1 cellular context compared by ENCODE assay signal in the genomic region with DNA sequence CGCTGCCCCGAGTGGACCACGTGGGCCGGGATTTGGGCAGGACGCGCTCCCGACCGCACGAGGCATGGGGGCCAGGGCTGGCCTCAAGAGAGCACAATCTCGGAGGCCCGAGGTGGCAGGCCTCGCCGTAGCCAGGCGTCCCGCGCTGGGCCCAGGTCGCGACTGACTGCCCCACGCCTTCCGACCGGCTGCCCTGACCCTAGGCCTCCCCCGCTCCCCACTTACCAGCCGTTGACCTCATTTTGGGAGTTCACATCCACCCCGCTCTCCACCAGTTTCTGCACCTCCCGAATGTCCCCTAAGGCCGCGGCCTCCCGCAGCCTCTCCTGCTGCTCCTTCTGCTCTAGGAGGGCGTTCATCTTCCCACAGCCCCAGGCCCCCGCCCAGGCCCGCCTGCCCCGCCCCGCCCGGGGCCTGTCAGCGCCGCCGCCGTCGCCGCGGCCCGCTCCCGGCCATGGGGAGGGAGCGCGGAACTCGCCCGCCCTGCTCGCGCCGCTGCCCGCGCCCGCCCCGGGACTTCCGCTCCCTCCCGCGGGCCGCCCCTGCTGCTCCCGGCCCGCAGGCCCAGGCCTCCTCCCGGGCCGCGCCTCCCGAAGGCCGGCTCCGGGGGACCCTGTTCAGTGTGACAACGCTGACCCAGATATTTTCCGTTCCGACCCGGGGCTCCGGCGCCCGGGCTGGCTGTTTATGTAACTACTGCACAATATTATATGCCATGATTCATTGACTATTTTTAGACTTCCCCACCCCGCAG.
TF ChIP-seq lines count a peak whose summit lies in the region.

A gene with protein sequence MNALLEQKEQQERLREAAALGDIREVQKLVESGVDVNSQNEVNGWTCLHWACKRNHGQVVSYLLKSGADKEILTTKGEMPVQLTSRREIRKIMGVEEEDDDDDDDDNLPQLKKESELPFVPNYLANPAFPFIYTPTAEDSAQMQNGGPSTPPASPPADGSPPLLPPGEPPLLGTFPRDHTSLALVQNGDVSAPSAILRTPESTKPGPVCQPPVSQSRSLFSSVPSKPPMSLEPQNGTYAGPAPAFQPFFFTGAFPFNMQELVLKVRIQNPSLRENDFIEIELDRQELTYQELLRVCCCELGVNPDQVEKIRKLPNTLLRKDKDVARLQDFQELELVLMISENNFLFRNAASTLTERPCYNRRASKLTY (minus strand): TSS at position 619 of the 754 bp plus-strand sequence. CDS start 260 bp downstream, at position 359.

TF ChIP-seq in HepG2, 621 proteins besides CTCF, POLR2A, EP300 and RAD21 (continued from another document and continues in another):
- TF ChIP-seq, protein P1, sequence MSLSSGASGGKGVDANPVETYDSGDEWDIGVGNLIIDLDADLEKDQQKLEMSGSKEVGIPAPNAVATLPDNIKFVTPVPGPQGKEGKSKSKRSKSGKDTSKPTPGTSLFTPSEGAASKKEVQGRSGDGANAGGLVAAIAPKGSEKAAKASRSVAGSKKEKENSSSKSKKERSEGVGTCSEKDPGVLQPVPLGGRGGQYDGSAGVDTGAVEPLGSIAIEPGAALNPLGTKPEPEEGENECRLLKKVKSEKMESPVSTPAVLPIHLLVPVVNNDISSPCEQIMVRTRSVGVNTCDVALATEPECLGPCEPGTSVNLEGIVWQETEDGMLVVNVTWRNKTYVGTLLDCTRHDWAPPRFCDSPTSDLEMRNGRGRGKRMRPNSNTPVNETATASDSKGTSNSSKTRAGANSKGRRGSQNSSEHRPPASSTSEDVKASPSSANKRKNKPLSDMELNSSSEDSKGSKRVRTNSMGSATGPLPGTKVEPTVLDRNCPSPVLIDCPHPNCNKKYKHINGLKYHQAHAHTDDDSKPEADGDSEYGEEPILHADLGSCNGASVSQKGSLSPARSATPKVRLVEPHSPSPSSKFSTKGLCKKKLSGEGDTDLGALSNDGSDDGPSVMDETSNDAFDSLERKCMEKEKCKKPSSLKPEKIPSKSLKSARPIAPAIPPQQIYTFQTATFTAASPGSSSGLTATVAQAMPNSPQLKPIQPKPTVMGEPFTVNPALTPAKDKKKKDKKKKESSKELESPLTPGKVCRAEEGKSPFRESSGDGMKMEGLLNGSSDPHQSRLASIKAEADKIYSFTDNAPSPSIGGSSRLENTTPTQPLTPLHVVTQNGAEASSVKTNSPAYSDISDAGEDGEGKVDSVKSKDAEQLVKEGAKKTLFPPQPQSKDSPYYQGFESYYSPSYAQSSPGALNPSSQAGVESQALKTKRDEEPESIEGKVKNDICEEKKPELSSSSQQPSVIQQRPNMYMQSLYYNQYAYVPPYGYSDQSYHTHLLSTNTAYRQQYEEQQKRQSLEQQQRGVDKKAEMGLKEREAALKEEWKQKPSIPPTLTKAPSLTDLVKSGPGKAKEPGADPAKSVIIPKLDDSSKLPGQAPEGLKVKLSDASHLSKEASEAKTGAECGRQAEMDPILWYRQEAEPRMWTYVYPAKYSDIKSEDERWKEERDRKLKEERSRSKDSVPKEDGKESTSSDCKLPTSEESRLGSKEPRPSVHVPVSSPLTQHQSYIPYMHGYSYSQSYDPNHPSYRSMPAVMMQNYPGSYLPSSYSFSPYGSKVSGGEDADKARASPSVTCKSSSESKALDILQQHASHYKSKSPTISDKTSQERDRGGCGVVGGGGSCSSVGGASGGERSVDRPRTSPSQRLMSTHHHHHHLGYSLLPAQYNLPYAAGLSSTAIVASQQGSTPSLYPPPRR (CRISPR knock-in tag; IDR thresholded peaks at IDR 0.05; ENCODE audit: borderline replicate concordance): no peak
- TF ChIP-seq, protein P2, sequence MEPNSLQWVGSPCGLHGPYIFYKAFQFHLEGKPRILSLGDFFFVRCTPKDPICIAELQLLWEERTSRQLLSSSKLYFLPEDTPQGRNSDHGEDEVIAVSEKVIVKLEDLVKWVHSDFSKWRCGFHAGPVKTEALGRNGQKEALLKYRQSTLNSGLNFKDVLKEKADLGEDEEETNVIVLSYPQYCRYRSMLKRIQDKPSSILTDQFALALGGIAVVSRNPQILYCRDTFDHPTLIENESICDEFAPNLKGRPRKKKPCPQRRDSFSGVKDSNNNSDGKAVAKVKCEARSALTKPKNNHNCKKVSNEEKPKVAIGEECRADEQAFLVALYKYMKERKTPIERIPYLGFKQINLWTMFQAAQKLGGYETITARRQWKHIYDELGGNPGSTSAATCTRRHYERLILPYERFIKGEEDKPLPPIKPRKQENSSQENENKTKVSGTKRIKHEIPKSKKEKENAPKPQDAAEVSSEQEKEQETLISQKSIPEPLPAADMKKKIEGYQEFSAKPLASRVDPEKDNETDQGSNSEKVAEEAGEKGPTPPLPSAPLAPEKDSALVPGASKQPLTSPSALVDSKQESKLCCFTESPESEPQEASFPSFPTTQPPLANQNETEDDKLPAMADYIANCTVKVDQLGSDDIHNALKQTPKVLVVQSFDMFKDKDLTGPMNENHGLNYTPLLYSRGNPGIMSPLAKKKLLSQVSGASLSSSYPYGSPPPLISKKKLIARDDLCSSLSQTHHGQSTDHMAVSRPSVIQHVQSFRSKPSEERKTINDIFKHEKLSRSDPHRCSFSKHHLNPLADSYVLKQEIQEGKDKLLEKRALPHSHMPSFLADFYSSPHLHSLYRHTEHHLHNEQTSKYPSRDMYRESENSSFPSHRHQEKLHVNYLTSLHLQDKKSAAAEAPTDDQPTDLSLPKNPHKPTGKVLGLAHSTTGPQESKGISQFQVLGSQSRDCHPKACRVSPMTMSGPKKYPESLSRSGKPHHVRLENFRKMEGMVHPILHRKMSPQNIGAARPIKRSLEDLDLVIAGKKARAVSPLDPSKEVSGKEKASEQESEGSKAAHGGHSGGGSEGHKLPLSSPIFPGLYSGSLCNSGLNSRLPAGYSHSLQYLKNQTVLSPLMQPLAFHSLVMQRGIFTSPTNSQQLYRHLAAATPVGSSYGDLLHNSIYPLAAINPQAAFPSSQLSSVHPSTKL (CRISPR knock-in tag; IDR thresholded peaks at IDR 0.05): peak; percentile 69
- TF ChIP-seq SP2 (CRISPR knock-in tag; IDR thresholded peaks at IDR 0.05) (no peak), JUND (CRISPR knock-in tag; IDR thresholded peaks at IDR 0.05) (peak; percentile 42; the same call in 1 of the 2 replicates), ZNF672 (CRISPR knock-in tag; IDR thresholded peaks at IDR 0.05) (no peak), PCBP1 (IDR thresholded peaks at IDR 0.05; ENCODE audit: borderline replicate concordance, low read depth, low read length) (no peak), ZZZ3 (CRISPR knock-in tag; IDR thresholded peaks at IDR 0.05; ENCODE audit: borderline replicate concordance) (peak; percentile 9; the same call in 1 of the 2 replicates), SIX4 (CRISPR knock-in tag; IDR thresholded peaks at IDR 0.05) (no peak), SRSF9 (IDR thresholded peaks at IDR 0.05; ENCODE audit: borderline replicate concordance, insufficient read depth, low read depth, low read length, poor library complexity, severe bottlenecking) (no peak), ZNF549 (CRISPR knock-in tag; IDR thresholded peaks at IDR 0.05) (peak; percentile 62; the same call in 1 of the 2 replicates), ZNF367 (CRISPR knock-in tag; IDR thresholded peaks at IDR 0.05; ENCODE audit: borderline replicate concordance) (peak; percentile 56; the same call in 1 of the 2 replicates), ZNF615 (CRISPR knock-in tag; IDR thresholded peaks at IDR 0.05; ENCODE audit: borderline replicate concordance) (no peak), HOXD1 (CRISPR knock-in tag; IDR thresholded peaks at IDR 0.05) (peak; percentile 58; the same call in 1 of the 2 replicates), HOXA9 (CRISPR knock-in tag; IDR thresholded peaks at IDR 0.05; ENCODE audit: borderline replicate concordance) (no peak; the same call in 1 of the 2 replicates), KLF9 (CRISPR knock-in tag; IDR thresholded peaks at IDR 0.05; ENCODE audit: low read depth) (0 out of 2 replicates have a peak, but pooled peaks have one; percentile 35), ZNF124 (CRISPR knock-in tag; IDR thresholded peaks at IDR 0.05) (peak; percentile 88), SOX5 (CRISPR knock-in tag; IDR thresholded peaks at IDR 0.05; ENCODE audit: borderline replicate concordance) (peak; percentile 65; the same call in 1 of the 2 replicates), ZFP90 (CRISPR knock-in tag; IDR thresholded peaks at IDR 0.05; ENCODE audit: borderline replicate concordance) (peak; percentile 72), CCAR2 (optimal IDR thresholded peaks at IDR 0.05; ENCODE audit: low read depth, low read length) (peak; percentile 95), ZNF326 (CRISPR knock-in tag; IDR thresholded peaks at IDR 0.05; ENCODE audit: borderline replicate concordance) (no peak), ATRX (CRISPR knock-in tag; IDR thresholded peaks at IDR 0.05; ENCODE audit: borderline replicate concordance) (no peak), ZNF251 (CRISPR knock-in tag; IDR thresholded peaks at IDR 0.05) (no peak), ZNF160 (CRISPR knock-in tag; IDR thresholded peaks at IDR 0.05) (no peak), FIP1L1 (IDR thresholded peaks at IDR 0.05; ENCODE audit: borderline replicate concordance, insufficient read depth, low read depth, low read length) (peak; percentile 79; the same call in 1 of the 2 replicates), ZNF235 (CRISPR knock-in tag; IDR thresholded peaks at IDR 0.05; ENCODE audit: borderline replicate concordance) (0 out of 2 replicates have a peak, but pooled peaks have one; percentile 38), ZNF337 (CRISPR knock-in tag; IDR thresholded peaks at IDR 0.05; ENCODE audit: borderline replicate concordance, low read depth) (no peak)
- TF ChIP-seq, protein P3, sequence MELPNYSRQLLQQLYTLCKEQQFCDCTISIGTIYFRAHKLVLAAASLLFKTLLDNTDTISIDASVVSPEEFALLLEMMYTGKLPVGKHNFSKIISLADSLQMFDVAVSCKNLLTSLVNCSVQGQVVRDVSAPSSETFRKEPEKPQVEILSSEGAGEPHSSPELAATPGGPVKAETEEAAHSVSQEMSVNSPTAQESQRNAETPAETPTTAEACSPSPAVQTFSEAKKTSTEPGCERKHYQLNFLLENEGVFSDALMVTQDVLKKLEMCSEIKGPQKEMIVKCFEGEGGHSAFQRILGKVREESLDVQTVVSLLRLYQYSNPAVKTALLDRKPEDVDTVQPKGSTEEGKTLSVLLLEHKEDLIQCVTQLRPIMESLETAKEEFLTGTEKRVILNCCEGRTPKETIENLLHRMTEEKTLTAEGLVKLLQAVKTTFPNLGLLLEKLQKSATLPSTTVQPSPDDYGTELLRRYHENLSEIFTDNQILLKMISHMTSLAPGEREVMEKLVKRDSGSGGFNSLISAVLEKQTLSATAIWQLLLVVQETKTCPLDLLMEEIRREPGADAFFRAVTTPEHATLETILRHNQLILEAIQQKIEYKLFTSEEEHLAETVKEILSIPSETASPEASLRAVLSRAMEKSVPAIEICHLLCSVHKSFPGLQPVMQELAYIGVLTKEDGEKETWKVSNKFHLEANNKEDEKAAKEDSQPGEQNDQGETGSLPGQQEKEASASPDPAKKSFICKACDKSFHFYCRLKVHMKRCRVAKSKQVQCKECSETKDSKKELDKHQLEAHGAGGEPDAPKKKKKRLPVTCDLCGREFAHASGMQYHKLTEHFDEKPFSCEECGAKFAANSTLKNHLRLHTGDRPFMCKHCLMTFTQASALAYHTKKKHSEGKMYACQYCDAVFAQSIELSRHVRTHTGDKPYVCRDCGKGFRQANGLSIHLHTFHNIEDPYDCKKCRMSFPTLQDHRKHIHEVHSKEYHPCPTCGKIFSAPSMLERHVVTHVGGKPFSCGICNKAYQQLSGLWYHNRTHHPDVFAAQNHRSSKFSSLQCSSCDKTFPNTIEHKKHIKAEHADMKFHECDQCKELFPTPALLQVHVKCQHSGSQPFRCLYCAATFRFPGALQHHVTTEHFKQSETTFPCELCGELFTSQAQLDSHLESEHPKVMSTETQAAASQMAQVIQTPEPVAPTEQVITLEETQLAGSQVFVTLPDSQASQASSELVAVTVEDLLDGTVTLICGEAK (IDR thresholded peaks at IDR 0.05): 0 out of 2 replicates have a peak, but pooled peaks have one; percentile 23
- TF ChIP-seq, protein P3 (CRISPR knock-in tag; IDR thresholded peaks at IDR 0.05): peak; percentile 65
- TF ChIP-seq, protein P4, sequence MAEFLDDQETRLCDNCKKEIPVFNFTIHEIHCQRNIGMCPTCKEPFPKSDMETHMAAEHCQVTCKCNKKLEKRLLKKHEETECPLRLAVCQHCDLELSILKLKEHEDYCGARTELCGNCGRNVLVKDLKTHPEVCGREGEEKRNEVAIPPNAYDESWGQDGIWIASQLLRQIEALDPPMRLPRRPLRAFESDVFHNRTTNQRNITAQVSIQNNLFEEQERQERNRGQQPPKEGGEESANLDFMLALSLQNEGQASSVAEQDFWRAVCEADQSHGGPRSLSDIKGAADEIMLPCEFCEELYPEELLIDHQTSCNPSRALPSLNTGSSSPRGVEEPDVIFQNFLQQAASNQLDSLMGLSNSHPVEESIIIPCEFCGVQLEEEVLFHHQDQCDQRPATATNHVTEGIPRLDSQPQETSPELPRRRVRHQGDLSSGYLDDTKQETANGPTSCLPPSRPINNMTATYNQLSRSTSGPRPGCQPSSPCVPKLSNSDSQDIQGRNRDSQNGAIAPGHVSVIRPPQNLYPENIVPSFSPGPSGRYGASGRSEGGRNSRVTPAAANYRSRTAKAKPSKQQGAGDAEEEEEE (CRISPR knock-in tag; IDR thresholded peaks at IDR 0.05; ENCODE audit: borderline replicate concordance): no peak
- TF ChIP-seq, protein P5, sequence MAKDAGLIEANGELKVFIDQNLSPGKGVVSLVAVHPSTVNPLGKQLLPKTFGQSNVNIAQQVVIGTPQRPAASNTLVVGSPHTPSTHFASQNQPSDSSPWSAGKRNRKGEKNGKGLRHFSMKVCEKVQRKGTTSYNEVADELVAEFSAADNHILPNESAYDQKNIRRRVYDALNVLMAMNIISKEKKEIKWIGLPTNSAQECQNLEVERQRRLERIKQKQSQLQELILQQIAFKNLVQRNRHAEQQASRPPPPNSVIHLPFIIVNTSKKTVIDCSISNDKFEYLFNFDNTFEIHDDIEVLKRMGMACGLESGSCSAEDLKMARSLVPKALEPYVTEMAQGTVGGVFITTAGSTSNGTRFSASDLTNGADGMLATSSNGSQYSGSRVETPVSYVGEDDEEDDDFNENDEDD (CRISPR knock-in tag; IDR thresholded peaks at IDR 0.05; ENCODE audit: borderline replicate concordance): peak; percentile 73; the same call in 1 of the 2 replicates
